In the genomic region with DNA sequence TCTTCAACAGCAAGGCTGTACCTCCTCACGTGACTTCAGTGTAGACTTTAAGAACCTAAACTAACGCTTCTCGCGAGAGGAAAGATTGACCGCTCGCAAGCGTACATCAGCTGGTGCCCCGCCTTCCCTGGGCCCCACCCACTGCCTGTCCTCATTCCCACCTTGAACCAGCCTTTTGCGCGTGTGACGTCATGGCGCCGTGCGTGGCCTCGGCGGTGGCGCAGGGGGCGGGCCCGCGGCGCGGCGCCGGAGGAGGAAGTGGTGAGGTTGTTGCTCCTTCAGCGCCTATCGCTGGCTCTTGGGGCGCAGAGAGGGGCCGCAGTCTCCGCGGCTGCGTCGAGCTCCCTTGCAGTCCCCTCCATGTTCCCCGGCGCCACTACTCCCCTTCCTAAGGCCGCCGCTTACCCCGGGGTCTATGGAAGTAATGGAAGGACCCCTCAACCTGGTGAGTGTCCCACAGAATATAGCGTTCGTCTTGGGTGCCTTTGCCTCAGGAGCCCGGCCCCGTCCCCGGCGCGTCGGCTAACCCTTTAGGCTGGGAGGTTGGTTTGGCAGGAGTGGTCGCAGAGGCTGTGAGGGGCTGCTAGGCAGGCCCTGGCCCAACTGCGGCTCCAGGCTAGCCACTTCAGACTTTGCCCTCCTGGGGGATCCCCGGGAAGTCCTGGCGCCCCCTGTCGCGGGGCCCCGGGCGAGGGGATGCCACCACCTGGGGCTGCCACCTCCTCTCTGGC, we compare ENCODE assay signal across 8 cellular contexts. TPM values are rescaled to one million over a fixed set of nuclear protein-coding genes. Genes with fewer than 3 reads are reported as not detected.
DNase-seq lines count a peak whose midpoint lies in the region; ATAC-seq and TF ChIP-seq lines count a peak whose summit lies in the region.

Gene NRBF2 (plus strand): TSS at position 273 of the 731 bp plus-strand sequence. CDS start 143 bp downstream, at position 416.

- H4K12ac ChIP-seq in trophoblast cell (ENCODE audit: low read depth, low read length): peak within 1 kb of the TSS; percentile 61

- WGBS in trophoblast cell (ENCODE audit: extremely low coverage, insufficient coverage, insufficient read length): no CpG with 5 or more reads among the region's 53 CpGs
- WGBS in transverse colon (ENCODE audit: low coverage in 1 of 2), 2 donors: 0 to 2% methylated on average over 4 to 27 of the region's 53 CpGs

- H3K4me2 ChIP-seq in trophoblast cell (ENCODE audit: low read length): peak within 1 kb of the TSS; percentile 86

- H3K27ac ChIP-seq in cardiac muscle cell (peak within 1 kb of the TSS; percentile 90), trophoblast cell (ENCODE audit: low read depth, low read length) (peak within 1 kb of the TSS; percentile 46), transverse colon (peak within 1 kb of the TSS; percentile 87 to 99 (median 93))

- peak within 1 kb of the TSS; percentile 65 for H2AK5ac ChIP-seq in trophoblast cell (ENCODE audit: low read length)

- peak; percentile 92 to 97 (median 94) for DNase-seq in NCI-H1417 (lab: John Stamatoyannopoulos, UW)
- peak; percentile 83 to 93 for DNase-seq in SW 1271 (lab: John Stamatoyannopoulos, UW)
- DNase-seq in activated naive CD8-positive, alpha-beta T cell treated with anti-CD3 and anti-CD28 coated beads, Interleukin-2, amount 50 U/mL, for 24 hours: peak; percentile 98
- DNase-seq in cardiac muscle cell (ENCODE audit: low read depth in 1 of 2, low spot score in 1 of 2): peak; percentile 98 to 99
- DNase-seq in trophoblast cell: peak; percentile 98 to 100
- DNase-seq in transverse colon: peak; percentile 98

- no peak within 1 kb of the TSS for H3K23ac ChIP-seq in trophoblast cell (ENCODE audit: low read length)

- peaks cover 46% of the 10 kb centered on the region for H3K4me1 Mint-ChIP-seq in activated naive CD8-positive, alpha-beta T cell treated with anti-CD3 and anti-CD28 coated beads, Interleukin-2, amount 50 U/mL, for 24 hours

- peak; percentile 98 for TF ChIP-seq POLR2A in transverse colon (IDR thresholded peaks at IDR 0.05)

- peak within 1 kb of the TSS; percentile 96 for H3K9ac ChIP-seq in trophoblast cell (ENCODE audit: low read length)

- peak; percentile 10 for TF ChIP-seq EP300 in transverse colon (IDR thresholded peaks at IDR 0.05; ENCODE audit: low read depth)

- H3K4me3 ChIP-seq in cardiac muscle cell (peak within 1 kb of the TSS; percentile 68), trophoblast cell (ENCODE audit: low read depth, low read length) (peak within 1 kb of the TSS; percentile 87), transverse colon (peak within 1 kb of the TSS; percentile 70 to 97 (median 75))

- peak; percentile 97 for ATAC-seq in HG02763 (IDR thresholded peaks at IDR 0.05; ENCODE audit: unreplicated experiment)
- ATAC-seq in activated naive CD8-positive, alpha-beta T cell treated with anti-CD3 and anti-CD28 coated beads, Interleukin-2, amount 50 U/mL, for 24 hours: peak; percentile 93

- peak within 1 kb of the TSS; percentile 86 for H3K4ac ChIP-seq in trophoblast cell (ENCODE audit: low read depth, low read length)

- H3K27me3 Mint-ChIP-seq in activated naive CD8-positive, alpha-beta T cell treated with anti-CD3 and anti-CD28 coated beads, Interleukin-2, amount 50 U/mL, for 24 hours: peaks cover 3% of the 10 kb centered on the region

- H2BK5ac ChIP-seq in trophoblast cell (ENCODE audit: low read depth, low read length, poor library complexity): peak within 1 kb of the TSS; percentile 51

- TF ChIP-seq CTCF in GM12874 (IDR thresholded peaks at IDR 0.05; ENCODE audit: insufficient read depth, low read depth, low read length): peak; percentile 38; the same call in 1 of the 2 replicates
- TF ChIP-seq CTCF in cardiac muscle cell (IDR thresholded peaks at IDR 0.05; ENCODE audit: low read depth, low read length): peak; percentile 36
- TF ChIP-seq CTCF in transverse colon (IDR thresholded peaks at IDR 0.05): peak in 1 of 5 experiments; percentile 9

- H4K91ac ChIP-seq in trophoblast cell (ENCODE audit: low read depth, low read length): peak within 1 kb of the TSS; percentile 62

- H2BK120ac ChIP-seq in trophoblast cell (ENCODE audit: insufficient read depth, low read length, poor library complexity): peak within 1 kb of the TSS; percentile 28

- H3K27me3 ChIP-seq in cardiac muscle cell (no peaks in the 10 kb centered on the region), trophoblast cell (ENCODE audit: insufficient read depth, low read length) (no peaks in the 10 kb centered on the region), transverse colon (no peaks in the 10 kb centered on the region)

- peak within 1 kb of the TSS; percentile 82 for H4K8ac ChIP-seq in trophoblast cell (ENCODE audit: low read depth, low read length)

- H3K9me3 ChIP-seq in cardiac muscle cell (ENCODE audit: low read depth): no peaks in the 10 kb centered on the region
- H3K9me3 ChIP-seq in trophoblast cell (ENCODE audit: insufficient read depth, low read depth, low read length): no peaks in the 10 kb centered on the region
- no peaks in the 10 kb centered on the region for H3K9me3 ChIP-seq in transverse colon

- peaks cover 24% of the 10 kb centered on the region for H3K9me3 Mint-ChIP-seq in activated naive CD8-positive, alpha-beta T cell treated with anti-CD3 and anti-CD28 coated beads, Interleukin-2, amount 50 U/mL, for 24 hours

- H3K79me2 ChIP-seq in trophoblast cell (ENCODE audit: control insufficient read depth, insufficient read depth, low read length, poor library complexity): peaks cover 6% of the 10 kb centered on the region

- peak within 1 kb of the TSS; percentile 55 for H2AFZ ChIP-seq in trophoblast cell (ENCODE audit: insufficient read depth, low read length, poor library complexity)

- peaks cover 14% of the 10 kb centered on the region for H3K36me3 Mint-ChIP-seq in activated naive CD8-positive, alpha-beta T cell treated with anti-CD3 and anti-CD28 coated beads, Interleukin-2, amount 50 U/mL, for 24 hours (ENCODE audit: low read depth)

- H3K14ac ChIP-seq in trophoblast cell (ENCODE audit: low read length): peak within 1 kb of the TSS; percentile 72

- H2BK12ac ChIP-seq in trophoblast cell (ENCODE audit: low read length): no peak within 1 kb of the TSS

- peak within 1 kb of the TSS; percentile 84 for H3K27ac Mint-ChIP-seq in activated naive CD8-positive, alpha-beta T cell treated with anti-CD3 and anti-CD28 coated beads, Interleukin-2, amount 50 U/mL, for 24 hours

- H3K79me1 ChIP-seq in trophoblast cell (ENCODE audit: low read length): peaks cover 7% of the 10 kb centered on the region

- H3K36me3 ChIP-seq in cardiac muscle cell (no peaks in the 10 kb centered on the region), trophoblast cell (ENCODE audit: control insufficient read depth in 1 of 2, insufficient read depth in 2 of 2, low read length in 2 of 2) (no peaks in the 10 kb centered on the region), transverse colon (no peaks in the 10 kb centered on the region)

- in situ Hi-C loops in transverse colon (cut with MboI; ENCODE audit: low pct_ligation_motif_present in 1 of 4, low pct_unique_long_range_greater_than_20kb in 1 of 4, low sequenced_read_pairs in 3 of 4): no loop called here

- intact Hi-C loops in transverse colon (cut with DNase I; ENCODE audit: low total_unique reads): no loop called here

- H3K4me3 Mint-ChIP-seq in activated naive CD8-positive, alpha-beta T cell treated with anti-CD3 and anti-CD28 coated beads, Interleukin-2, amount 50 U/mL, for 24 hours: peak within 1 kb of the TSS; percentile 88

- H3K4me1 ChIP-seq in cardiac muscle cell (ENCODE audit: low read depth) (peaks cover 6% of the 10 kb centered on the region), trophoblast cell (ENCODE audit: control insufficient read depth in 1 of 2, insufficient read depth in 2 of 2, low read length in 2 of 2) (no peaks in the 10 kb centered on the region), transverse colon (peaks cover 13 to 37% (median 16%) of the 10 kb centered on the region in 4 donors)

- H3K18ac ChIP-seq in trophoblast cell (ENCODE audit: low read length): peak within 1 kb of the TSS; percentile 71

RNA-seq across cellular contexts. Expression of gene NRBF2, which starts in this region (rescaled TPM):
- 16.1 and 16.4 TPM in 2 replicates for total RNA-seq in cardiac muscle cell
- polyA plus RNA-seq in cardiac muscle cell: 25.2 and 28.1 TPM in 2 replicates
- 58.2 and 58.5 TPM in 2 replicates for polyA plus RNA-seq in trophoblast cell (2013)
- total RNA-seq in transverse colon: 10 to 100 TPM in 3 of 4 donors, 1 to 10 TPM in 1; 1.4 to 21.3 (median 17.6) TPM

Comparison
In these comparisons a context has a peak if more than half of its experiments do, and no peak if none do; other contexts are left out.
1. Peak in every context shown above with its lines: DNase-seq, ATAC-seq, H3K4me3 ChIP-seq and H3K27ac ChIP-seq.